12 cellular contexts compared by ENCODE assay signal in genomic region chr7:74476546-74477095, GRCh38. TPM values are rescaled to one million over a fixed set of nuclear protein-coding genes. Genes with fewer than 3 reads are reported as not detected.
A peak's percentile ranks its signal among the peaks of the same experiment; 100 is the strongest.
DNase-seq lines count a peak whose midpoint lies in the region; ATAC-seq and TF ChIP-seq lines count a peak whose summit lies in the region.
"Had no signal": no experiment of that assay in that cellular context is flagged by ENCODE, and none has a peak within 500 bp of the region (broad histone marks: within the 10 kb centered on the region; RNA-seq: fewer than 3 reads in every experiment).

No MANE protein-coding gene starts in this region.

- intact Hi-C loops in heart right ventricle (cut with DNase I) (loop anchor here in 2 of 10 donors (2.0 to 10.0 kb wide), 2 partner anchors 22 to 58 kb away; no protein-coding TSS in a partner anchor), Right ventricle myocardium superior (cut with DNase I) (no loop called here), upper lobe of right lung (cut with DNase I) (no loop called here)

- H3K9me3 ChIP-seq in heart right ventricle (no peaks in the 10 kb centered on the region), upper lobe of right lung (no peaks in the 10 kb centered on the region)

- peak overlapping the region; percentile 100 for H3K27ac Mint-ChIP-seq in osteocyte (ENCODE audit: unreplicated experiment)
- H3K27ac Mint-ChIP-seq: activated naive CD8-positive, alpha-beta T cell treated with anti-CD3 and anti-CD28 coated beads, Interleukin-2, amount 50 U/mL, for 24 hours had no signal

- no peaks in the 10 kb centered on the region for H3K36me3 ChIP-seq in heart right ventricle
- H3K36me3 ChIP-seq in upper lobe of right lung = no peaks in the 10 kb centered on the region

- H3K27me3 Mint-ChIP-seq in osteocyte (ENCODE audit: unreplicated experiment) = no peaks in the 10 kb centered on the region

- H3K4me1 Mint-ChIP-seq in osteocyte (ENCODE audit: unreplicated experiment) = peaks cover 73% of the 10 kb centered on the region

- no peak overlapping the region for H3K4me3 ChIP-seq in heart right ventricle
- H3K4me3 ChIP-seq in upper lobe of right lung = no peak overlapping the region

- POLR2A ChIA-PET in GM10248 (lab: Yijun Ruan, JAX) = no interaction called here

- CTCF ChIA-PET in GM10248 (lab: Yijun Ruan, JAX) = no interaction called here

- 86 to 87% methylated on average over 11 of the region's 11 CpGs for WGBS in heart right ventricle, 2 donors

- no peaks in the 10 kb centered on the region for H3K9me3 Mint-ChIP-seq in osteocyte (ENCODE audit: unreplicated experiment)
- H3K9me3 Mint-ChIP-seq: activated naive CD8-positive, alpha-beta T cell treated with anti-CD3 and anti-CD28 coated beads, Interleukin-2, amount 50 U/mL, for 24 hours had no signal

- no peaks in the 10 kb centered on the region for H3K36me3 Mint-ChIP-seq in osteocyte (ENCODE audit: unreplicated experiment)

- no peak for ATAC-seq in heart right ventricle
- no peak for ATAC-seq in Right ventricle myocardium superior (ENCODE audit: poor library complexity)
- ATAC-seq in upper lobe of right lung = no peak
- ATAC-seq: activated naive CD8-positive, alpha-beta T cell treated with anti-CD3 and anti-CD28 coated beads, Interleukin-2, amount 50 U/mL, for 24 hours had no signal

- H3K27me3 ChIP-seq in heart right ventricle = peaks cover 0 to 14% (median 0%) of the 10 kb centered on the region in 7 donors
- H3K27me3 ChIP-seq in upper lobe of right lung = no peaks in the 10 kb centered on the region

- no peak for TF ChIP-seq CTCF in heart right ventricle (IDR thresholded peaks at IDR 0.05)
- no peak for TF ChIP-seq CTCF in osteocyte (IDR thresholded peaks at IDR 0.05)
- TF ChIP-seq CTCF in upper lobe of right lung (IDR thresholded peaks at IDR 0.05) = no peak
- no peak for TF ChIP-seq CTCF in GM10248 (IDR thresholded peaks at IDR 0.05; ENCODE audit: control extremely low read depth, extremely low read depth, low read depth, missing control alignments)

- H3K27ac ChIP-seq in heart right ventricle (peak overlapping the region in 9 of 10 donors; percentile 10 to 98 (median 93)), epithelial cell of prostate (peak overlapping the region; percentile 97), upper lobe of right lung (peak overlapping the region; percentile 28)
- H3K27ac ChIP-seq: WERI-Rb-1 had no signal

- H3K4me3 Mint-ChIP-seq in osteocyte (ENCODE audit: unreplicated experiment) = no peak overlapping the region
- H3K4me3 Mint-ChIP-seq: activated naive CD8-positive, alpha-beta T cell treated with anti-CD3 and anti-CD28 coated beads, Interleukin-2, amount 50 U/mL, for 24 hours had no signal

- H3K4me1 ChIP-seq in heart right ventricle (peaks cover 25 to 66% (median 43%) of the 10 kb centered on the region in 9 donors), upper lobe of right lung (peaks cover 49% of the 10 kb centered on the region)

- DNase-seq in heart right ventricle (no peak), Right ventricle myocardium superior (no peak), epithelial cell of prostate (ENCODE audit: low read depth, low spot score) (no peak), osteocyte (ENCODE audit: extremely low spot score, unreplicated experiment) (no peak), upper lobe of right lung (peak; percentile 71), COLO829 (ENCODE audit: low spot score) (no peak), GM10248 (ENCODE audit: extremely low spot score) (no peak), NCI-H1436 (lab: John Stamatoyannopoulos, UW) (no peak)
- DNase-seq: activated naive CD8-positive, alpha-beta T cell treated with anti-CD3 and anti-CD28 coated beads, Interleukin-2, amount 50 U/mL, for 24 hours; MM.1S; NCI-H2171; WERI-Rb-1 had no signal

RNA-seq across cellular contexts. Expression of gene GTF2IRD1, which starts 22.9 kb away (rescaled TPM):
- total RNA-seq in heart right ventricle (10 to 100 TPM; 11.7 to 36.6 (median 17.2) TPM), Right ventricle myocardium superior (21.7 TPM), osteocyte (44.7 and 48.7 TPM in 2 replicates), upper lobe of right lung (30.5 TPM)
- polyA plus RNA-seq in heart right ventricle = 10 to 100 TPM; 22.1 TPM

Comparison
In these comparisons a context has a peak if more than half of its experiments do, and no peak if none do; other contexts are left out.
1. H3K27ac ChIP-seq: peak in every context shown above with its lines; median percentile 97 in epithelial cell of prostate; 93 in heart right ventricle; 28 in upper lobe of right lung.